Comparison of ENCODE assay signal across 18 cellular contexts in genomic region chr9:98185611-98186171, GRCh38. TPM values are rescaled to one million over a fixed set of nuclear protein-coding genes. Genes with fewer than 3 reads are reported as not detected.
DNase-seq lines count a peak whose midpoint lies in the region; TF ChIP-seq lines count a peak whose summit lies in the region.
"Had no signal": no experiment of that assay in that cellular context is flagged by ENCODE, and none has a peak within 500 bp of the region (broad histone marks: within the 10 kb centered on the region; RNA-seq: fewer than 3 reads in every experiment).

No MANE protein-coding gene starts in this region.

- H3K4me3 ChIP-seq in cardiac fibroblast (replicated peaks in 1 of 2; ENCODE audit: low read depth in 2 of 2, low read length in 2 of 2), result no peak overlapping the region
- no peak overlapping the region for H3K4me3 ChIP-seq in neuronal stem cell (ENCODE audit: low read length in 2 of 2)
- H3K4me3 ChIP-seq: dorsolateral prefrontal cortex had no signal

- WGBS in neuronal stem cell (ENCODE audit: extremely low coverage in 2 of 2, insufficient read length in 2 of 2, insufficient replicate concordance in 1 of 2), 2 donors, result no CpG with 5 or more reads among the region's 6 CpGs

- no peaks in the 10 kb centered on the region for H3K9me3 Mint-ChIP-seq in T-helper 2 cell treated with Interferon-gamma antibody and Interleukin-4, amounts not matched to agents 5 μg/mL and 100 μg/mL, for 36 hours
- H3K9me3 Mint-ChIP-seq in nephron progenitor cell, result no peaks in the 10 kb centered on the region
- H3K9me3 Mint-ChIP-seq: activated naive CD4-positive, alpha-beta T cell treated with anti-CD3 and anti-CD28 coated beads for 36 hours; IgD-negative memory B cell had no signal

- H3K27ac ChIP-seq in neuronal stem cell (replicated peaks; ENCODE audit: low read length), result no peak overlapping the region

- peaks cover 5% of the 10 kb centered on the region for H3K27me3 Mint-ChIP-seq in T-helper 2 cell treated with Interferon-gamma antibody and Interleukin-4, amounts not matched to agents 5 μg/mL and 100 μg/mL, for 36 hours (ENCODE audit: low read depth)
- H3K27me3 Mint-ChIP-seq in nephron progenitor cell (ENCODE audit: low read depth, poor library complexity), result peaks cover 18% of the 10 kb centered on the region
- H3K27me3 Mint-ChIP-seq: B cell, IgD-negative memory B cell had no signal

- H3K4ac ChIP-seq in neuronal stem cell (ENCODE audit: low read length), result no peak overlapping the region

- H3K27ac Mint-ChIP-seq in T-helper 2 cell treated with Interferon-gamma antibody and Interleukin-4, amounts not matched to agents 5 μg/mL and 100 μg/mL, for 36 hours, result no peak overlapping the region
- no peak overlapping the region for H3K27ac Mint-ChIP-seq in nephron progenitor cell
- H3K27ac Mint-ChIP-seq: activated naive CD4-positive, alpha-beta T cell treated with anti-CD3 and anti-CD28 coated beads for 36 hours; B cell had no signal

- TF ChIP-seq CTCF in cardiac fibroblast (IDR thresholded peaks at IDR 0.05; ENCODE audit: low read depth, low read length) (no peak), nephron progenitor cell (IDR thresholded peaks at IDR 0.05) (no peak)

- H2BK5ac ChIP-seq in neuronal stem cell (ENCODE audit: low read length), result no peak overlapping the region

- H3K4me2 ChIP-seq in neuronal stem cell (ENCODE audit: insufficient read depth, low read length, poor library complexity, severe bottlenecking), result no peak overlapping the region

- H2BK12ac ChIP-seq in neuronal stem cell (ENCODE audit: low read length), result no peak overlapping the region

- no peak overlapping the region for H3K14ac ChIP-seq in neuronal stem cell (ENCODE audit: low read length)

- peak overlapping the region; percentile 6 for H4K91ac ChIP-seq in neuronal stem cell (ENCODE audit: low read depth, low read length, poor library complexity)

- peaks cover 8% of the 10 kb centered on the region for H3K4me1 Mint-ChIP-seq in T-helper 2 cell treated with Interferon-gamma antibody and Interleukin-4, amounts not matched to agents 5 μg/mL and 100 μg/mL, for 36 hours (ENCODE audit: low read depth)
- peaks cover 20% of the 10 kb centered on the region for H3K4me1 Mint-ChIP-seq in nephron progenitor cell
- H3K4me1 Mint-ChIP-seq: B cell had no signal

- H3K79me1 ChIP-seq in neuronal stem cell (ENCODE audit: low read depth, low read length), result no peaks in the 10 kb centered on the region

- no peaks in the 10 kb centered on the region for H3K36me3 ChIP-seq in neuronal stem cell (replicated peaks in 1 of 2; ENCODE audit: control insufficient read depth in 2 of 2, insufficient read depth in 2 of 2, low read length in 2 of 2)

- DNase-seq in GF-D8 (lab: John Stamatoyannopoulos, UW), result peak; percentile 72
- peak; percentile 61 for DNase-seq in NCI-H1694 (lab: John Stamatoyannopoulos, UW)
- DNase-seq in cardiac fibroblast (ENCODE audit: low read depth in 2 of 2), result peak; percentile 28 to 33
- no peak for DNase-seq in neuronal stem cell (ENCODE audit: low spot score)
- no peak for DNase-seq in NCI-H1105 treated with DMSO at 0.1 percent for 48 hours (lab: John Stamatoyannopoulos, UW)
- no peak for DNase-seq in T-helper 2 cell treated with Interferon-gamma antibody and Interleukin-4, amounts not matched to agents 5 μg/mL and 100 μg/mL, for 36 hours (ENCODE audit: low spot score)
- no peak for DNase-seq in nephron progenitor cell
- DNase-seq: activated CD4-positive, alpha-beta T cell treated with anti-CD3 and anti-CD28 coated beads for 1 hour; activated CD8-positive, alpha-beta memory T cell treated with anti-CD3 and anti-CD28 coated beads, Interleukin-2, amount 50 U/mL, for 48 hours; activated naive CD4-positive, alpha-beta T cell treated with anti-CD3 and anti-CD28 coated beads for 36 hours; NCI-H1105; NK-92 treated with Interleukin-12 subunit alpha and Interleukin-12 subunit beta, amount 100 ng/mL, for 24 hours; occipital lobe; SHP77; stimulated activated CD4-positive, alpha-beta T cell treated with anti-CD3 and anti-CD28 coated beads, Interleukin-4, amount 100 ng/mL, for 1 hour had no signal

- no peak overlapping the region for H3K9ac ChIP-seq in neuronal stem cell (ENCODE audit: low read depth, low read length, poor library complexity)

- no peak overlapping the region for H2BK15ac ChIP-seq in neuronal stem cell (ENCODE audit: low read length)

- H3K4me1 ChIP-seq in neuronal stem cell (ENCODE audit: control insufficient read depth in 2 of 2, insufficient read depth in 1 of 2, low read depth in 1 of 2, low read length in 2 of 2), result peaks cover 0 to 12% of the 10 kb centered on the region in 2 donors

- no peak overlapping the region for H2AK5ac ChIP-seq in neuronal stem cell (ENCODE audit: low read depth, low read length)

- no peaks in the 10 kb centered on the region for H3K9me3 ChIP-seq in neuronal stem cell (replicated peaks in 1 of 2; ENCODE audit: control insufficient read depth in 2 of 2, insufficient read depth in 1 of 2, low read depth in 1 of 2, low read length in 2 of 2)

- peaks cover 0 to 21% (median 1%) of the 10 kb centered on the region in 3 experiments for H3K27me3 ChIP-seq in neuronal stem cell (ENCODE audit: control insufficient read depth in 3 of 3, insufficient read depth in 3 of 3, low read depth in 1 of 3, low read length in 3 of 3)
- H3K27me3 ChIP-seq: dorsolateral prefrontal cortex had no signal

- no peak overlapping the region for H4K8ac ChIP-seq in neuronal stem cell (ENCODE audit: low read depth, low read length)

- no peak overlapping the region for H3K4me3 Mint-ChIP-seq in T-helper 2 cell treated with Interferon-gamma antibody and Interleukin-4, amounts not matched to agents 5 μg/mL and 100 μg/mL, for 36 hours
- H3K4me3 Mint-ChIP-seq in nephron progenitor cell, result no peak overlapping the region
- H3K4me3 Mint-ChIP-seq: activated naive CD4-positive, alpha-beta T cell treated with anti-CD3 and anti-CD28 coated beads for 36 hours; B cell; IgD-negative memory B cell had no signal

- H3K36me3 Mint-ChIP-seq in T-helper 2 cell treated with Interferon-gamma antibody and Interleukin-4, amounts not matched to agents 5 μg/mL and 100 μg/mL, for 36 hours (ENCODE audit: low read depth), result no peaks in the 10 kb centered on the region
- no peaks in the 10 kb centered on the region for H3K36me3 Mint-ChIP-seq in nephron progenitor cell (ENCODE audit: low read depth)

- H3K23ac ChIP-seq in neuronal stem cell (ENCODE audit: low read depth, low read length, poor library complexity), result no peak overlapping the region

- H2AFZ ChIP-seq in neuronal stem cell (ENCODE audit: low read length), result no peak overlapping the region

- H2BK120ac ChIP-seq in neuronal stem cell (ENCODE audit: low read depth, low read length), result no peak overlapping the region

- peak overlapping the region; percentile 17 for H3K18ac ChIP-seq in neuronal stem cell (ENCODE audit: low read length)

RNA-seq across cellular contexts. Expression of gene CORO2A, which starts 6.7 kb away (rescaled TPM):
- 4.3 TPM for polyA plus RNA-seq in neuronal stem cell (2013, experiment 1 of 2)
- 4.5 TPM for polyA plus RNA-seq in neuronal stem cell (2013, experiment 2 of 2)

Comparison
In these comparisons a context has a peak if more than half of its experiments do, and no peak if none do; other contexts are left out.
1. DNase-seq: peak in GF-D8 (single experiment), NCI-H1694 (single experiment) and cardiac fibroblast (2 of 2); none in neuronal stem cell (single experiment), NCI-H1105 treated with DMSO at 0.1 percent for 48 hours (single experiment), T-helper 2 cell treated with Interferon-gamma antibody and Interleukin-4, amounts not matched to agents 5 μg/mL and 100 μg/mL, for 36 hours (single experiment) and nephron progenitor cell (single experiment).